12 cellular contexts compared by ENCODE assay signal in genomic region chrX:137567474-137568232, GRCh38. TPM values are rescaled to one million over a fixed set of nuclear protein-coding genes. Genes with fewer than 3 reads are reported as not detected.
DNase-seq lines count a peak whose midpoint lies in the region; ATAC-seq lines count a peak whose summit lies in the region.
"Had no signal": no experiment of that assay in that cellular context is flagged by ENCODE, and none has a peak within 500 bp of the region (broad histone marks: within the 10 kb centered on the region; RNA-seq: fewer than 3 reads in every experiment).

No MANE protein-coding gene starts in this region.

- H3K27ac Mint-ChIP-seq in natural killer cell treated with Interleukin-12 subunit alpha and Interleukin-12 subunit beta and Interleukin-15 and Interleukin-18, amount 100 ng/mL, for 72 hours = no peak overlapping the region

- no peak for ATAC-seq in natural killer cell treated with Interleukin-12 subunit alpha and Interleukin-12 subunit beta and Interleukin-15 and Interleukin-18, amount 100 ng/mL, for 72 hours
- no peak for ATAC-seq in HG02588 (IDR thresholded peaks at IDR 0.05; ENCODE audit: unreplicated experiment)

- DNase-seq in ELF-1 (ENCODE audit: low read depth, low spot score) (peak; percentile 58), cerebellar cortex (ENCODE audit: low spot score) (peak; percentile 26), occipital lobe (lab: John Stamatoyannopoulos, UW) (no peak), NCI-H187 treated with DMSO at 0.1 percent for 48 hours (lab: John Stamatoyannopoulos, UW) (no peak)
- DNase-seq in natural killer cell treated with Interleukin-12 subunit alpha and Interleukin-12 subunit beta and Interleukin-15 and Interleukin-18, amount 100 ng/mL, for 72 hours (ENCODE audit: low spot score) = no peak
- no peak for DNase-seq in NK-92 treated with Interleukin-12 subunit alpha and Interleukin-12 subunit beta, amount 100 ng/mL, for 24 hours (lab: John Stamatoyannopoulos, UW)
- DNase-seq: cortex of kidney, IMR-90 had no signal

- H3K4me3 ChIP-seq in HUES6 (ENCODE audit: low read depth, low read length) = peak overlapping the region; percentile 95

- H3K27me3 ChIP-seq in HUES6 (ENCODE audit: control insufficient read depth, insufficient read depth, low read length) = no peaks in the 10 kb centered on the region; the same call in 1 of the 2 replicates

- H3K4me1 ChIP-seq in HUES6 (ENCODE audit: control insufficient read depth, insufficient read depth, low read length) = peaks cover 14% of the 10 kb centered on the region

- peaks cover 7% of the 10 kb centered on the region for H3K36me3 Mint-ChIP-seq in natural killer cell treated with Interleukin-12 subunit alpha and Interleukin-12 subunit beta and Interleukin-15 and Interleukin-18, amount 100 ng/mL, for 72 hours

- H3K9ac ChIP-seq in HUES6 (ENCODE audit: low read length) = peak overlapping the region; percentile 98

- H3K27ac ChIP-seq in HUES6 (ENCODE audit: low read depth, low read length) = peak overlapping the region; percentile 82; the same call in 1 of the 2 replicates

- H3K27me3 Mint-ChIP-seq in natural killer cell treated with Interleukin-12 subunit alpha and Interleukin-12 subunit beta and Interleukin-15 and Interleukin-18, amount 100 ng/mL, for 72 hours = peaks cover 36 to 44% of the 10 kb centered on the region in 2 donors

- no peaks in the 10 kb centered on the region for H3K9me3 Mint-ChIP-seq in natural killer cell treated with Interleukin-12 subunit alpha and Interleukin-12 subunit beta and Interleukin-15 and Interleukin-18, amount 100 ng/mL, for 72 hours

- peaks cover 55% of the 10 kb centered on the region for H3K36me3 ChIP-seq in HUES6 (ENCODE audit: control insufficient read depth, insufficient read depth, low read length)

- no peaks in the 10 kb centered on the region for H3K9me3 ChIP-seq in HUES6 (ENCODE audit: control insufficient read depth, insufficient read depth, low read depth, low read length)

- H3K4me3 Mint-ChIP-seq in natural killer cell treated with Interleukin-12 subunit alpha and Interleukin-12 subunit beta and Interleukin-15 and Interleukin-18, amount 100 ng/mL, for 72 hours = peak overlapping the region; percentile 22

- H3K4me1 Mint-ChIP-seq in natural killer cell treated with Interleukin-12 subunit alpha and Interleukin-12 subunit beta and Interleukin-15 and Interleukin-18, amount 100 ng/mL, for 72 hours (ENCODE audit: low read depth in 2 of 2) = peaks cover 0 to 7% of the 10 kb centered on the region in 2 donors

RNA-seq across cellular contexts. Expression of gene ZIC3, which starts 1.7 kb away (rescaled TPM):
- total RNA-seq in natural killer cell treated with Interleukin-12 subunit alpha and Interleukin-12 subunit beta and Interleukin-15 and Interleukin-18, amount 100 ng/mL, for 72 hours = not detected
- 1.4 TPM for total RNA-seq in occipital lobe
- total RNA-seq: glomerular endothelial cell, IMR-90, mesenteric fat pad had no signal

Comparison
In these comparisons a context has a peak if more than half of its experiments do, and no peak if none do; other contexts are left out.
1. DNase-seq: peak in ELF-1 (single experiment) and cerebellar cortex (single experiment); none in natural killer cell treated with Interleukin-12 subunit alpha and Interleukin-12 subunit beta and Interleukin-15 and Interleukin-18, amount 100 ng/mL, for 72 hours (single experiment), occipital lobe (single experiment), NCI-H187 treated with DMSO at 0.1 percent for 48 hours (single experiment) and NK-92 treated with Interleukin-12 subunit alpha and Interleukin-12 subunit beta, amount 100 ng/mL, for 24 hours (single experiment).